In the genomic region with DNA sequence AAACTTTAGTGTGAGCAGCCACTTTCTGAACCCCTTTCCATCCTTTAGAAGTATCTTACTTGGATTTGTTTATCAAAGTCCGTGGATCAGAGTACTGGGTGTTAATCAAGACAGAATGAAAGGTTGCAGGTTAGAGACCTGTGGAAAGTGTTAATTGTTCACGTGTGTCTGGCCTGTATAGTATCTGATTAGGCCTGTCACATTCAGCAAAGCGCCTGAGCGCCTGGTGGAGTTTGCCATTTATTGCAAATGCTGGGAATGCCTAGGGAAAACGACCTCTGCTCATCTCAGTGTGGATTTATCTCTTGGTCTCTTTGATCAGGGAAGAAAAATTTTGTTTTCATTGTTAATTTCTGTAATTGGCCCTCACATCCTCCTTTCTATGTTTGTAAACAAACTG, we compare ENCODE assay signal across 29 cellular contexts.
"Had no signal": no experiment of that assay in that cellular context is flagged by ENCODE, and none has a peak within 500 bp of the region (broad histone marks: within the 10 kb centered on the region; RNA-seq: fewer than 3 reads in every experiment).

No MANE protein-coding gene starts in this region.

- H3K27ac ChIP-seq: ascending aorta, heart right ventricle, left ventricle myocardium inferior, pancreas, prostate gland, stomach, suprapubic skin, tibial artery, upper lobe of right lung had no signal

- H3K36me3 Mint-ChIP-seq: activated CD4-positive, alpha-beta memory T cell treated with anti-CD3 and anti-CD28 coated beads for 36 hours; activated naive CD4-positive, alpha-beta T cell treated with anti-CD3 and anti-CD28 coated beads, Interleukin-2, amount 10 ng/mL, durations not matched to agents 7 days and 5 days; activated naive CD8-positive, alpha-beta T cell treated with anti-CD3 and anti-CD28 coated beads, Interleukin-2, amount 10 ng/mL, durations not matched to agents 7 days and 5 days; brain; natural killer cell; stimulated activated naive B cell treated with anti-CD40 and anti-IgM and Interleukin-4, amounts not matched to agents 10 μg/mL and 1 μg/mL and 100 μg/mL, for 72 hours had no signal

- H3K27me3 ChIP-seq: ascending aorta, heart right ventricle, pancreas, stomach, suprapubic skin, tibial artery, upper lobe of right lung had no signal

- H3K9me3 ChIP-seq: ascending aorta, heart right ventricle, left ventricle myocardium inferior, pancreas, prostate gland, stomach, suprapubic skin, tibial artery, upper lobe of right lung had no signal

- H3K4me3 ChIP-seq: ascending aorta, heart right ventricle, left ventricle myocardium inferior, pancreas, prostate gland, stomach, suprapubic skin, tibial artery, upper lobe of right lung had no signal

- ATAC-seq: effector memory CD8-positive, alpha-beta T cell; esophagus mucosa; heart right ventricle; natural killer cell; pancreas; stimulated activated naive B cell treated with anti-CD40 and anti-IgM and Interleukin-4, amounts not matched to agents 10 μg/mL and 1 μg/mL and 100 μg/mL, for 72 hours; T-helper 17 cell; upper lobe of right lung had no signal

- DNase-seq: activated CD4-positive, alpha-beta memory T cell treated with anti-CD3 and anti-CD28 coated beads for 36 hours; activated CD4-positive, alpha-beta T cell treated with anti-CD3 and anti-CD28 coated beads, Interleukin-2, amount 10 ng/mL, durations not matched to agents 24 days and 14 days; activated CD4-positive, CD25-positive, alpha-beta regulatory T cell treated with anti-CD3 and anti-CD28 coated beads, Interleukin-2, amount 50 U/mL, for 72 hours; activated CD8-positive, alpha-beta memory T cell treated with anti-CD3 and anti-CD28 coated beads, Interleukin-2, amount 50 U/mL, for 4 hours; activated gamma-delta T cell; activated naive CD4-positive, alpha-beta T cell treated with anti-CD3 and anti-CD28 coated beads, Interleukin-2, amount 10 ng/mL, durations not matched to agents 7 days and 5 days; activated naive CD8-positive, alpha-beta T cell treated with anti-CD3 and anti-CD28 coated beads, Interleukin-2, amount 10 ng/mL, durations not matched to agents 7 days and 5 days; activated T-cell treated with anti-CD3 and anti-CD28 coated beads, Interleukin-2, amount 50 U/mL, for 1 hour; cortex of kidney; effector memory CD8-positive, alpha-beta T cell; foreskin melanocyte; heart right ventricle; left ventricle myocardium inferior; natural killer cell; nucleus accumbens; pancreas; stimulated activated CD4-positive, alpha-beta T cell treated with anti-CD3 and anti-CD28 coated beads, Interleukin-15, amount 100 ng/mL, for 24 hours; stimulated activated CD4-positive, alpha-beta T cell treated with anti-CD3 and anti-CD28 coated beads, Interleukin-2, amount 100 ng/mL, for 24 hours; stimulated activated naive B cell treated with anti-CD40 and anti-IgM and Interleukin-4, amounts not matched to agents 10 μg/mL and 1 μg/mL and 100 μg/mL, for 72 hours; stomach; T-helper 17 cell; tibial artery; upper lobe of right lung had no signal

- H3K36me3 ChIP-seq: ascending aorta, heart right ventricle, left ventricle myocardium inferior, pancreas, prostate gland, stomach, suprapubic skin, tibial artery, upper lobe of right lung had no signal

- H3K4me3 Mint-ChIP-seq: activated CD4-positive, alpha-beta memory T cell treated with anti-CD3 and anti-CD28 coated beads for 36 hours; activated CD4-positive, alpha-beta T cell treated with anti-CD3 and anti-CD28 coated beads, Interleukin-2, amount 10 ng/mL, durations not matched to agents 24 days and 14 days; activated naive CD4-positive, alpha-beta T cell treated with anti-CD3 and anti-CD28 coated beads, Interleukin-2, amount 10 ng/mL, durations not matched to agents 7 days and 5 days; activated naive CD8-positive, alpha-beta T cell treated with anti-CD3 and anti-CD28 coated beads, Interleukin-2, amount 10 ng/mL, durations not matched to agents 7 days and 5 days; activated T-helper 1 cell treated with anti-CD3 and anti-CD28 coated beads, Interleukin-12 subunit alpha, Interleukin-12 subunit beta, Interleukin-2, Interleukin-4 antibody, amounts not matched to agents 30 ng/mL and 10 ng/mL and 1 ng/mL, durations not matched to agents 14 hours and 24 hours and 36 hours; brain; effector memory CD8-positive, alpha-beta T cell; natural killer cell; stimulated activated naive B cell treated with anti-CD40 and anti-IgM and Interleukin-4, amounts not matched to agents 10 μg/mL and 1 μg/mL and 100 μg/mL, for 72 hours; T-helper 17 cell had no signal

- H3K4me1 Mint-ChIP-seq: activated CD4-positive, alpha-beta T cell treated with anti-CD3 and anti-CD28 coated beads, Interleukin-2, amount 10 ng/mL, durations not matched to agents 24 days and 14 days; activated naive CD4-positive, alpha-beta T cell treated with anti-CD3 and anti-CD28 coated beads, Interleukin-2, amount 10 ng/mL, durations not matched to agents 7 days and 5 days; activated naive CD8-positive, alpha-beta T cell treated with anti-CD3 and anti-CD28 coated beads, Interleukin-2, amount 10 ng/mL, durations not matched to agents 7 days and 5 days; natural killer cell; stimulated activated naive B cell treated with anti-CD40 and anti-IgM and Interleukin-4, amounts not matched to agents 10 μg/mL and 1 μg/mL and 100 μg/mL, for 72 hours; T-helper 17 cell had no signal

- H3K4me1 ChIP-seq: ascending aorta, pancreas, prostate gland, stomach, suprapubic skin, tibial artery, upper lobe of right lung had no signal

- H3K27me3 Mint-ChIP-seq: activated CD4-positive, alpha-beta memory T cell treated with anti-CD3 and anti-CD28 coated beads for 36 hours; activated CD4-positive, alpha-beta T cell treated with anti-CD3 and anti-CD28 coated beads, Interleukin-2, amount 10 ng/mL, durations not matched to agents 24 days and 14 days; activated naive CD4-positive, alpha-beta T cell treated with anti-CD3 and anti-CD28 coated beads, Interleukin-2, amount 10 ng/mL, durations not matched to agents 7 days and 5 days; brain; effector memory CD8-positive, alpha-beta T cell; stimulated activated naive B cell treated with anti-CD40 and anti-IgM and Interleukin-4, amounts not matched to agents 10 μg/mL and 1 μg/mL and 100 μg/mL, for 72 hours had no signal

- H3K27ac Mint-ChIP-seq: activated CD4-positive, alpha-beta memory T cell treated with anti-CD3 and anti-CD28 coated beads for 36 hours; activated CD4-positive, alpha-beta T cell treated with anti-CD3 and anti-CD28 coated beads, Interleukin-2, amount 10 ng/mL, durations not matched to agents 24 days and 14 days; activated naive CD4-positive, alpha-beta T cell treated with anti-CD3 and anti-CD28 coated beads, Interleukin-2, amount 10 ng/mL, durations not matched to agents 7 days and 5 days; activated naive CD8-positive, alpha-beta T cell treated with anti-CD3 and anti-CD28 coated beads, Interleukin-2, amount 10 ng/mL, durations not matched to agents 7 days and 5 days; activated T-helper 1 cell treated with anti-CD3 and anti-CD28 coated beads, Interleukin-12 subunit alpha, Interleukin-12 subunit beta, Interleukin-2, Interleukin-4 antibody, amounts not matched to agents 30 ng/mL and 10 ng/mL and 1 ng/mL, durations not matched to agents 14 hours and 24 hours and 36 hours; brain; effector memory CD8-positive, alpha-beta T cell; natural killer cell; stimulated activated naive B cell treated with anti-CD40 and anti-IgM and Interleukin-4, amounts not matched to agents 10 μg/mL and 1 μg/mL and 100 μg/mL, for 72 hours; T-helper 17 cell had no signal

- H3K9me3 Mint-ChIP-seq: activated CD4-positive, alpha-beta memory T cell treated with anti-CD3 and anti-CD28 coated beads for 36 hours; activated CD4-positive, alpha-beta T cell treated with anti-CD3 and anti-CD28 coated beads, Interleukin-2, amount 10 ng/mL, durations not matched to agents 24 days and 14 days; activated naive CD4-positive, alpha-beta T cell treated with anti-CD3 and anti-CD28 coated beads, Interleukin-2, amount 10 ng/mL, durations not matched to agents 7 days and 5 days; activated naive CD8-positive, alpha-beta T cell treated with anti-CD3 and anti-CD28 coated beads, Interleukin-2, amount 10 ng/mL, durations not matched to agents 7 days and 5 days; activated T-helper 1 cell treated with anti-CD3 and anti-CD28 coated beads, Interleukin-12 subunit alpha, Interleukin-12 subunit beta, Interleukin-2, Interleukin-4 antibody, amounts not matched to agents 30 ng/mL and 10 ng/mL and 1 ng/mL, durations not matched to agents 14 hours and 24 hours and 36 hours; brain had no signal
